ENCODE assay signal across 8 cellular contexts in the genomic region with DNA sequence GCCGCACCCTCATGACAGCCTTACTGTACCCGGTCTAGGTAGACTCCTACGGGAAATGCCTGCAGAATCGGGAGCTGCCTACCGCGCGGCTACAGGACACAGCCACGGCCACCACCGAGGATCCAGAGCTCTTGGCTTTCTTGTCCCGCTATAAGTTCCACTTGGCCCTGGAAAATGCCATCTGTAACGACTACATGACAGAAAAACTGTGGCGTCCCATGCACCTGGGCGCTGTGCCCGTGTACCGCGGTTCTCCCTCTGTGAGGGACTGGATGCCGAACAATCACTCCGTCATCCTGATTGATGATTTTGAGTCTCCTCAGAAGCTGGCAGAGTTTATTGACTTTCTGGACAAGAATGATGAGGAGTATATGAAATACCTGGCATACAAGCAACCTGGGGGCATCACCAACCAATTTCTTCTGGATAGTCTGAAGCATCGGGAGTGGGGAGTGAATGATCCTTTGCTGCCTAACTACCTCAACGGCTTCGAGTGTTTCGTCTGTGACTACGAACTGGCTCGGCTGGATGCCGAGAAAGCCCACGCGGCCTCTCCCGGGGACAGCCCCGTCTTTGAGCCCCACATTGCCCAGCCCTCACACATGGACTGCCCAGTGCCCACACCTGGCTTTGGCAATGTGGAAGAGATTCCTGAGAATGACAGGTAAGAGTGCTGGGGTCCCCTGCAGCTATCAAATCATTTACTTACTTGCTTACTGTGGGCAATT.
DNase-seq lines count a peak whose midpoint lies in the region; ATAC-seq and TF ChIP-seq lines count a peak whose summit lies in the region.

No MANE protein-coding gene starts in this region.

- TF ChIP-seq CTCF in choroid plexus epithelial cell (conservative IDR thresholded peaks at IDR 0.05; ENCODE audit: low read depth, low read length) = no peak

- peak overlapping the region; percentile 95 to 98 for H3K27ac ChIP-seq in mucosa of rectum (ENCODE audit: low read depth in 2 of 2, low read length in 2 of 2)

- H3K9me3 ChIP-seq in mucosa of rectum (ENCODE audit: control insufficient read depth in 2 of 2, low read length in 2 of 2) = no peaks in the 10 kb centered on the region

- H3K4me3 ChIP-seq in choroid plexus epithelial cell (ENCODE audit: low read depth, low read length) (peak overlapping the region; percentile 87), mucosa of rectum (ENCODE audit: low read length in 2 of 2) (peak overlapping the region; percentile 72 to 89)

- H3K27me3 ChIP-seq in mucosa of rectum (ENCODE audit: control insufficient read depth in 2 of 2, insufficient read depth in 2 of 2, low read length in 2 of 2) = no peaks in the 10 kb centered on the region

- peaks cover 21 to 30% of the 10 kb centered on the region in 2 donors for H3K4me1 ChIP-seq in mucosa of rectum (ENCODE audit: control insufficient read depth in 2 of 2, insufficient read depth in 2 of 2, low read length in 2 of 2)

- H3K36me3 ChIP-seq in mucosa of rectum (ENCODE audit: control insufficient read depth in 2 of 2, insufficient read depth in 2 of 2, low read length in 2 of 2) = peaks cover 39 to 49% of the 10 kb centered on the region in 2 donors

- peak overlapping the region; percentile 83 to 85 for H3K9ac ChIP-seq in mucosa of rectum (ENCODE audit: low read depth in 1 of 2, low read length in 2 of 2)

- DNase-seq in NCI-H748 (lab: John Stamatoyannopoulos, UW; ENCODE audit: unreplicated experiment) (peak; percentile 19), NCI-H748 treated with DMSO at 0.1 percent for 48 hours (lab: John Stamatoyannopoulos, UW) (no peak), NCI-H69 (lab: John Stamatoyannopoulos, UW) (peak; percentile 16), choroid plexus epithelial cell (ENCODE audit: low read depth) (peak; percentile 12), NCI-H2227 treated with DMSO at 0.1 percent for 48 hours (lab: John Stamatoyannopoulos, UW) (no peak)
- no peak for DNase-seq in stimulated activated CD8-positive, alpha-beta memory T cell treated with anti-CD3 and anti-CD28 coated beads, Interleukin-4, amount 100 ng/mL, for 48 hours

- no peak for ATAC-seq in HG02798 (IDR thresholded peaks at IDR 0.05; ENCODE audit: poor library complexity, unreplicated experiment)

Comparison
In these comparisons a context has a peak if more than half of its experiments do, and no peak if none do; other contexts are left out.
1. DNase-seq: peak in NCI-H748 (single experiment), NCI-H69 (single experiment) and choroid plexus epithelial cell (single experiment); none in NCI-H748 treated with DMSO at 0.1 percent for 48 hours (single experiment), stimulated activated CD8-positive, alpha-beta memory T cell treated with anti-CD3 and anti-CD28 coated beads, Interleukin-4, amount 100 ng/mL, for 48 hours (single experiment) and NCI-H2227 treated with DMSO at 0.1 percent for 48 hours (single experiment).